ENCODE assay signal across 21 cellular contexts in the genomic region with DNA sequence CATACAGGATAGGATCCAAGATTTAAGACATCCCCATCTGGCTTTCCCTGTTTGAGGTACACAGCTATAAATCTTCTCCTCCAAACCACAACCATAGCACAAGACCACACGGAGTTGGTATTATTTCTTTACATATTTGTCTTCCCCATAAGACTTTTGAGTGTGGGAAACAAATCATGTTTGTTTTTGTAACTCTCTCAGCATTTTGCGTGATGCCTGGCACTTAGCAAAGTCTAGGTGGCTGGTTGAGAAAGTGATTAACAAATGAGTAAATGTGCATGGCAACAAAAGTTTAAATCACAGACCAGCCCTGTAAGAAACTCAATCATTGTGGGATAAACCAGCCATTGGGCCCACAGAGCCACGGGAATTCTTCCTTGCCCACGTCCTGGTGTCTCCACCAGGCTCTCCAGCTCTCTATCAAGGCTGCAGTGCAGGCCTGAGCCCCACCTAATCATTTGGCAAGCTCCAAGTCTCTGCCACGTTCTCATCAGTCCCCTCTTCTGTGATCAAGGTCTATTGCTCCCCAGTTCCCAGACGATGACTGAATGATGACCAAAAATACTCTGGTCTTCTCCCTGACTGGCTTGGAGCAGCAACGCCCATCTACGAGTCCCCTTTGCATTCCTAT.
"Had no signal": no experiment of that assay in that cellular context is flagged by ENCODE, and none has a peak within 500 bp of the region (broad histone marks: within the 10 kb centered on the region; RNA-seq: fewer than 3 reads in every experiment).

No MANE protein-coding gene starts in this region.

- H3K4me1 ChIP-seq: testis, vagina had no signal

- H3K4me3 Mint-ChIP-seq: dendritic cell treated with granulocyte-macrophage colony-stimulating factor and Interleukin-4, amounts not matched to agents 40 ng/mL and 50 ng/mL, for 4 days; memory B cell; mesothelial cell of epicardium; naive thymus-derived CD4-positive, alpha-beta T cell; nephron; stimulated activated effector memory CD8-positive, alpha-beta T cell treated with anti-CD3 and anti-CD28 coated beads, Interleukin-12 subunit alpha, Interleukin-12 subunit beta, amount 100 ng/mL, for 72 hours had no signal

- H3K9me3 ChIP-seq: esophagus squamous epithelium, mucosa of descending colon, sigmoid colon, testis, vagina had no signal

- H3K4me1 Mint-ChIP-seq: naive thymus-derived CD4-positive, alpha-beta T cell; stimulated activated effector memory CD8-positive, alpha-beta T cell treated with anti-CD3 and anti-CD28 coated beads, Interleukin-12 subunit alpha, Interleukin-12 subunit beta, amount 100 ng/mL, for 72 hours had no signal

- H3K27ac Mint-ChIP-seq: dendritic cell treated with granulocyte-macrophage colony-stimulating factor and Interleukin-4, amounts not matched to agents 40 ng/mL and 50 ng/mL, for 4 days; memory B cell; mesothelial cell of epicardium; naive thymus-derived CD4-positive, alpha-beta T cell; nephron; stimulated activated effector memory CD8-positive, alpha-beta T cell treated with anti-CD3 and anti-CD28 coated beads, Interleukin-12 subunit alpha, Interleukin-12 subunit beta, amount 100 ng/mL, for 72 hours had no signal

- H3K9me3 Mint-ChIP-seq: dendritic cell treated with granulocyte-macrophage colony-stimulating factor and Interleukin-4, amounts not matched to agents 40 ng/mL and 50 ng/mL, for 4 days; memory B cell; stimulated activated effector memory CD8-positive, alpha-beta T cell treated with anti-CD3 and anti-CD28 coated beads, Interleukin-12 subunit alpha, Interleukin-12 subunit beta, amount 100 ng/mL, for 72 hours had no signal

- H3K36me3 ChIP-seq: esophagus squamous epithelium, sigmoid colon, tibial artery, vagina had no signal

- H3K27ac ChIP-seq: esophagus squamous epithelium, psoas muscle, sigmoid colon, testis, tibial artery, vagina had no signal

- H3K36me3 Mint-ChIP-seq: naive thymus-derived CD4-positive, alpha-beta T cell; stimulated activated effector memory CD8-positive, alpha-beta T cell treated with anti-CD3 and anti-CD28 coated beads, Interleukin-12 subunit alpha, Interleukin-12 subunit beta, amount 100 ng/mL, for 72 hours had no signal

- H3K4me3 ChIP-seq: esophagus squamous epithelium, lung, mucosa of descending colon, psoas muscle, sigmoid colon, testis, tibial artery, vagina had no signal

- ATAC-seq: mucosa of descending colon; naive thymus-derived CD4-positive, alpha-beta T cell; psoas muscle; right cardiac atrium; stimulated activated effector memory CD8-positive, alpha-beta T cell treated with anti-CD3 and anti-CD28 coated beads, Interleukin-12 subunit alpha, Interleukin-12 subunit beta, amount 100 ng/mL, for 72 hours had no signal

- H3K27me3 ChIP-seq: esophagus squamous epithelium, sigmoid colon, testis, tibial artery, vagina had no signal

- DNase-seq: effector memory CD4-positive, alpha-beta T cell; esophagus squamous epithelium; mucosa of descending colon; naive thymus-derived CD4-positive, alpha-beta T cell; nucleus accumbens; psoas muscle; sigmoid colon; stimulated activated CD4-positive, alpha-beta T cell treated with anti-CD3 and anti-CD28 coated beads, Interleukin-2, amount 100 ng/mL, for 24 hours; stimulated activated CD4-positive, alpha-beta T cell treated with anti-CD3 and anti-CD28 coated beads, Interleukin-4, amount 100 ng/mL, for 24 hours; stimulated activated naive CD4-positive, alpha-beta T cell treated with Interleukin-2 at 50 U/mL for 16 hours; substantia nigra; testis; tibial artery had no signal
